ENCODE assay signal across 1 cellular context in the genomic region with DNA sequence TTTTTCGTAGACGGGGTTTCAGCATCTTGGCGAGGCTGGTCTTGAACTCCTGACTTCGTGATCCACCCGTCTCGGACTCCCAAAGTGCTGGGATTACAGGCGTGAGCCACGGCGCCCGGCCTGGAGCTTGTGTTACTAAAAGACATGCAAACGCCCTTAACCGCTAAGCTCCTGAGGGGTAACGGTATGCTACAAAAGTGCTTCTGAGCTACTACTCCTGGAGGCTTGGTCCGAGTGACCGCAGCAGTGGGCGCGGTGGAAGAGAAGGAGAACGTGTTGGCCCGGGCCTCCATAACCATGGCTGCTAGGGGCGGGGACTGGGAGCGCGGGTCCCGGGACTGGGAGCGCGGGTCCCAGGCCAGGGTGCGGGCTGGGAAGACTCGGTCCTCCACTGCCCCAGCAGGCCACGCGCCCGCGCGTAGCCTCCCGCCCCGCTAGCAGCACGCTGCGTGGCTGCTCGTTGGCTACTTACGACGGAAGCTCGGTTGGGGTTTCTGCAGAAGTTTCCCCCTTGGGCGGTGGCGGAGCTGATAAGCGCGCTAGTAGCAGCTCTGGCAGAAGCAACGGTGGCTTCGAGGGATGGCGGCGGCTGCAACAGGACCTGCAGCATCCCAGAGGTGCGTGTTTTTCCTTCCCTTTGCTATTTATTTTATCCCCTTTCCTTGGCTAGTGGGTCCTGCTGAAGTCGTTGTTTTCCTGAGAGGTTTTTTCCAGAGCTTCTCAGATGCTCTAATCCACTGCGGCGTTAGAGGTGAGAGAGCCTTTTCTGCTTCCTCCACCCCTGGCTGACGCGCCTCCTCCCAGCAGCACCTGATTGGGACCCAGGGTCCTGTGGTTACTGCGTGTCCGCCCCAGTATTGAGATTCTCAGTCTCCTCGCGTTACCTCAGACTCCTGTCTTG.
TF ChIP-seq lines count a peak whose summit lies in the region.

No MANE protein-coding gene starts in this region.

TF ChIP-seq in K562, 482 proteins besides CTCF, POLR2A, EP300 and RAD21 (continued from another document and continues in another):
- TF ChIP-seq SRF (CRISPR knock-in tag; IDR thresholded peaks at IDR 0.05) (peak in 1 of 2 experiments; percentile 68; a peak in 1 of 4 replicates), TEAD4 (IDR thresholded peaks at IDR 0.05; ENCODE audit: low read length) (no peak), TEAD4 (CRISPR knock-in tag; IDR thresholded peaks at IDR 0.05; ENCODE audit: borderline replicate concordance) (no peak), HNRNPUL1 (IDR thresholded peaks at IDR 0.05; ENCODE audit: low read length) (no peak), ZSCAN32 (CRISPR knock-in tag; IDR thresholded peaks at IDR 0.05) (no peak), NR1H2 (CRISPR knock-in tag; IDR thresholded peaks at IDR 0.05) (no peak), ZNF764 (CRISPR knock-in tag; IDR thresholded peaks at IDR 0.05; ENCODE audit: low read depth) (no peak), TAF15 (IDR thresholded peaks at IDR 0.05; ENCODE audit: low read depth, low read length) (no peak), BHLHE40 (IDR thresholded peaks at IDR 0.05; ENCODE audit: low read length) (no peak; the same call in 1 of the 2 replicates), HNRNPK (IDR thresholded peaks at IDR 0.05; ENCODE audit: low read depth, low read length, poor library complexity, severe bottlenecking) (no peak), ARHGAP35 (IDR thresholded peaks at IDR 0.05; ENCODE audit: partially characterized antibody) (no peak), MYC (IDR thresholded peaks at IDR 0.05; ENCODE audit: low read depth, low read length) (peak; percentile 90), MYC (CRISPR knock-in tag; IDR thresholded peaks at IDR 0.05; ENCODE audit: borderline replicate concordance, low read depth) (no peak; the same call in 1 of the 2 replicates), RERE (CRISPR knock-in tag; IDR thresholded peaks at IDR 0.05; ENCODE audit: borderline replicate concordance) (no peak), TEAD1 (CRISPR knock-in tag; IDR thresholded peaks at IDR 0.05) (peak in 1 of 2 experiments; percentile 56; a peak in 1 of 4 replicates), CEBPZ (IDR thresholded peaks at IDR 0.05; ENCODE audit: borderline replicate concordance, low read depth, low read length) (no peak), BDP1 (IDR thresholded peaks at IDR 0.05; ENCODE audit: insufficient read depth, insufficient read length) (no peak), BACH1 (tag; IDR thresholded peaks at IDR 0.05) (no peak), TBP (optimal IDR thresholded peaks at IDR 0.05; ENCODE audit: low read depth, low read length) (peak; percentile 64), ZBTB7A (IDR thresholded peaks at IDR 0.05; ENCODE audit: borderline replicate concordance, control insufficient read depth, low read depth, low read length) (peak; percentile 64; the same call in 1 of the 2 replicates), POLR2AphosphoS5 (IDR thresholded peaks at IDR 0.05; ENCODE audit: control insufficient read depth, insufficient read depth, low read depth, low read length) (peak; percentile 67), NUFIP1 (IDR thresholded peaks at IDR 0.05; ENCODE audit: partially characterized antibody) (no peak), IRF2 (CRISPR knock-in tag; IDR thresholded peaks at IDR 0.05) (no peak)
- TF ChIP-seq, protein P1, sequence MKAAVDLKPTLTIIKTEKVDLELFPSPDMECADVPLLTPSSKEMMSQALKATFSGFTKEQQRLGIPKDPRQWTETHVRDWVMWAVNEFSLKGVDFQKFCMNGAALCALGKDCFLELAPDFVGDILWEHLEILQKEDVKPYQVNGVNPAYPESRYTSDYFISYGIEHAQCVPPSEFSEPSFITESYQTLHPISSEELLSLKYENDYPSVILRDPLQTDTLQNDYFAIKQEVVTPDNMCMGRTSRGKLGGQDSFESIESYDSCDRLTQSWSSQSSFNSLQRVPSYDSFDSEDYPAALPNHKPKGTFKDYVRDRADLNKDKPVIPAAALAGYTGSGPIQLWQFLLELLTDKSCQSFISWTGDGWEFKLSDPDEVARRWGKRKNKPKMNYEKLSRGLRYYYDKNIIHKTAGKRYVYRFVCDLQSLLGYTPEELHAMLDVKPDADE (conservative IDR thresholded peaks at IDR 0.05; ENCODE audit: control insufficient read depth, low read depth, low read length) = no peak; the same call in none of the 2 replicates
- TF ChIP-seq, protein P2, sequence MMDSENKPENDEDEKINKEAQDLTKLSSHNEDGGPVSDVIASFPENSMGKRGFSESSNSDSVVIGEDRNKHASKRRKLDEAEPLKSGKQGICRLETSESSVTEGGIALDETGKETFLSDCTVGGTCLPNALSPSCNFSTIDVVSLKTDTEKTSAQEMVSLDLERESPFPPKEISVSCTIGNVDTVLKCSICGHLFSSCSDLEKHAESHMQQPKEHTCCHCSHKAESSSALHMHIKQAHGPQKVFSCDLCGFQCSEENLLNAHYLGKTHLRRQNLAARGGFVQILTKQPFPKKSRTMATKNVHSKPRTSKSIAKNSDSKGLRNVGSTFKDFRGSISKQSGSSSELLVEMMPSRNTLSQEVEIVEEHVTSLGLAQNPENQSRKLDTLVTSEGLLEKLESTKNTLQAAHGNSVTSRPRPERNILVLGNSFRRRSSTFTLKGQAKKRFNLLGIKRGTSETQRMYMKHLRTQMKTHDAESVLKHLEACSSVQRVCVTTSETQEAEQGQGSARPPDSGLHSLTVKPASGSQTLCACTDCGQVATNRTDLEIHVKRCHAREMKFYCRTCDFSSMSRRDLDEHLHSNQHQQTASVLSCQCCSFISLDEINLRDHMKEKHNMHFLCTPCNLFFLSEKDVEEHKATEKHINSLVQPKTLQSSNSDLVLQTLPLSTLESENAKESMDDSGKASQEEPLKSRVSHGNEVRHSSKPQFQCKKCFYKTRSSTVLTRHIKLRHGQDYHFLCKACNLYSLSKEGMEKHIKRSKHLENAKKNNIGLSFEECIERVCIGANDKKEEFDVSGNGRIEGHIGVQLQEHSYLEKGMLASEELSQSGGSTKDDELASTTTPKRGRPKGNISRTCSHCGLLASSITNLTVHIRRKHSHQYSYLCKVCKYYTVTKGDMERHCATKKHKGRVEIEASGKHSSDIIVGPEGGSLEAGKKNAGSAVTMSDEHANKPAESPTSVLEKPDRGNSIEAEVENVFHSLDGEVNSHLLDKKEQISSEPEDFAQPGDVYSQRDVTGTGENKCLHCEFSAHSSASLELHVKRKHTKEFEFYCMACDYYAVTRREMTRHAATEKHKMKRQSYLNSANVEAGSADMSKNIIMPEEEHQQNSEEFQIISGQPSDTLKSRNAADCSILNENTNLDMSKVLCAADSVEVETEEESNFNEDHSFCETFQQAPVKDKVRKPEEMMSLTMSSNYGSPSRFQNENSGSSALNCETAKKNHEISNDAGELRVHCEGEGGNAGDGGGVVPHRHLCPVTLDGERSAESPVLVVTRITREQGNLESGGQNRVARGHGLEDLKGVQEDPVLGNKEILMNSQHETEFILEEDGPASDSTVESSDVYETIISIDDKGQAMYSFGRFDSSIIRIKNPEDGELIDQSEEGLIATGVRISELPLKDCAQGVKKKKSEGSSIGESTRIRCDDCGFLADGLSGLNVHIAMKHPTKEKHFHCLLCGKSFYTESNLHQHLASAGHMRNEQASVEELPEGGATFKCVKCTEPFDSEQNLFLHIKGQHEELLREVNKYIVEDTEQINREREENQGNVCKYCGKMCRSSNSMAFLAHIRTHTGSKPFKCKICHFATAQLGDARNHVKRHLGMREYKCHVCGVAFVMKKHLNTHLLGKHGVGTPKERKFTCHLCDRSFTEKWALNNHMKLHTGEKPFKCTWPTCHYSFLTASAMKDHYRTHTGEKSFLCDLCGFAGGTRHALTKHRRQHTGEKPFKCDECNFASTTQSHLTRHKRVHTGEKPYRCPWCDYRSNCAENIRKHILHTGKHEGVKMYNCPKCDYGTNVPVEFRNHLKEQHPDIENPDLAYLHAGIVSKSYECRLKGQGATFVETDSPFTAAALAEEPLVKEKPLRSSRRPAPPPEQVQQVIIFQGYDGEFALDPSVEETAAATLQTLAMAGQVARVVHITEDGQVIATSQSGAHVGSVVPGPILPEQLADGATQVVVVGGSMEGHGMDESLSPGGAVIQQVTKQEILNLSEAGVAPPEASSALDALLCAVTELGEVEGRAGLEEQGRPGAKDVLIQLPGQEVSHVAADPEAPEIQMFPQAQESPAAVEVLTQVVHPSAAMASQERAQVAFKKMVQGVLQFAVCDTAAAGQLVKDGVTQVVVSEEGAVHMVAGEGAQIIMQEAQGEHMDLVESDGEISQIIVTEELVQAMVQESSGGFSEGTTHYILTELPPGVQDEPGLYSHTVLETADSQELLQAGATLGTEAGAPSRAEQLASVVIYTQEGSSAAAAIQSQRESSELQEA (IDR thresholded peaks at IDR 0.05; ENCODE audit: low read depth) = peak; percentile 93
- TF ChIP-seq, protein P3, sequence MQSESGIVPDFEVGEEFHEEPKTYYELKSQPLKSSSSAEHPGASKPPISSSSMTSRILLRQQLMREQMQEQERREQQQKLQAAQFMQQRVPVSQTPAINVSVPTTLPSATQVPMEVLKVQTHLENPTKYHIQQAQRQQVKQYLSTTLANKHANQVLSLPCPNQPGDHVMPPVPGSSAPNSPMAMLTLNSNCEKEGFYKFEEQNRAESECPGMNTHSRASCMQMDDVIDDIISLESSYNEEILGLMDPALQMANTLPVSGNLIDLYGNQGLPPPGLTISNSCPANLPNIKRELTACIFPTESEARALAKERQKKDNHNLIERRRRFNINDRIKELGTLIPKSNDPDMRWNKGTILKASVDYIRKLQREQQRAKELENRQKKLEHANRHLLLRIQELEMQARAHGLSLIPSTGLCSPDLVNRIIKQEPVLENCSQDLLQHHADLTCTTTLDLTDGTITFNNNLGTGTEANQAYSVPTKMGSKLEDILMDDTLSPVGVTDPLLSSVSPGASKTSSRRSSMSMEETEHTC (IDR thresholded peaks at IDR 0.05) = peak; percentile 11; the same call in 1 of the 2 replicates
